ENCODE assay signal across 1 cellular context in genomic region chr3:126859415-126860246, GRCh38.
TF ChIP-seq lines count a peak whose summit lies in the region.

No MANE protein-coding gene starts in this region.

TF ChIP-seq in H1, 55 proteins besides CTCF, POLR2A, EP300 and RAD21 (continued from another document):
- TF ChIP-seq CHD7 (IDR thresholded peaks at IDR 0.05; ENCODE audit: insufficient replicate concordance, low read length) (no peak), MAX (IDR thresholded peaks at IDR 0.05) (no peak), PHF8 (conservative IDR thresholded peaks at IDR 0.05; ENCODE audit: low read depth, low read length) (no peak), HDAC2 (IDR thresholded peaks at IDR 0.05; ENCODE audit: borderline replicate concordance in 1 of 2, low read depth in 2 of 2, low read length in 2 of 2) (no peak), KDM5A (IDR thresholded peaks at IDR 0.05; ENCODE audit: low read length) (no peak), CBX8 (IDR thresholded peaks at IDR 0.05; ENCODE audit: borderline replicate concordance, low read depth, low read length) (no peak), SP2 (IDR thresholded peaks at IDR 0.05; ENCODE audit: low read length) (no peak), NANOG (IDR thresholded peaks at IDR 0.05; ENCODE audit: insufficient read depth, low read depth, low read length, poor library complexity, severe bottlenecking) (no peak)
TF ChIP-seq in H1: peak in this region for 0.
